ENCODE assay signal across 8 cellular contexts in genomic region chr14:90330203-90331196, GRCh38. TPM values are rescaled to one million over a fixed set of nuclear protein-coding genes. Genes with fewer than 3 reads are reported as not detected.
DNase-seq lines count a peak whose midpoint lies in the region; ATAC-seq and TF ChIP-seq lines count a peak whose summit lies in the region.

No MANE protein-coding gene starts in this region.

- no peak for TF ChIP-seq CTCF in SK-N-SH (IDR thresholded peaks at IDR 0.05)

- no peaks in the 10 kb centered on the region for H3F3A ChIP-seq in SK-N-SH (replicated peaks; ENCODE audit: insufficient read depth)

- ATAC-seq in SK-N-SH treated with all-trans-retinoic acid at 6 μM for 48 hours (no peak), HG02588 (IDR thresholded peaks at IDR 0.05; ENCODE audit: unreplicated experiment) (no peak)
- ATAC-seq in stimulated activated naive CD8-positive, alpha-beta T cell treated with anti-CD3 and anti-CD28 coated beads, Interleukin-15, amount 100 ng/mL, for 72 hours: no peak

- DNase-seq in SK-N-SH: no peak
- no peak for DNase-seq in activated CD4-positive, alpha-beta memory T cell treated with anti-CD3 and anti-CD28 coated beads, Interleukin-2, amount 10 ng/mL, durations not matched to agents 7 days and 5 days
- no peak for DNase-seq in stimulated activated naive CD8-positive, alpha-beta T cell treated with anti-CD3 and anti-CD28 coated beads, Interleukin-15, amount 100 ng/mL, for 72 hours
- no peak for DNase-seq in NCI-H524 (lab: John Stamatoyannopoulos, UW)
- DNase-seq in 8988T: no peak

- peak overlapping the region; percentile 83 for H3K27ac Mint-ChIP-seq in activated CD4-positive, alpha-beta memory T cell treated with anti-CD3 and anti-CD28 coated beads, Interleukin-2, amount 10 ng/mL, durations not matched to agents 7 days and 5 days
- peak overlapping the region; percentile 98 for H3K27ac Mint-ChIP-seq in stimulated activated naive CD8-positive, alpha-beta T cell treated with anti-CD3 and anti-CD28 coated beads, Interleukin-15, amount 100 ng/mL, for 72 hours

- H3K27me3 ChIP-seq in SK-N-SH (ENCODE audit: insufficient read depth) (peaks cover 1% of the 10 kb centered on the region; the same call in 1 of the 2 replicates), iPS-15b (ENCODE audit: control insufficient read depth, insufficient read depth, low read length) (peaks cover 5% of the 10 kb centered on the region)

- H3K27ac ChIP-seq in SK-N-SH (ENCODE audit: low read depth in 2 of 2, low read length in 1 of 2): peak overlapping the region in 1 of 2 experiments; percentile 71; a peak in 2 of 4 replicates

- TF ChIP-seq EP300 in SK-N-SH (IDR thresholded peaks at IDR 0.05; ENCODE audit: borderline replicate concordance in 1 of 2, low read depth in 1 of 2, low read length in 1 of 2): no peak

- H3K36me3 Mint-ChIP-seq in activated CD4-positive, alpha-beta memory T cell treated with anti-CD3 and anti-CD28 coated beads, Interleukin-2, amount 10 ng/mL, durations not matched to agents 7 days and 5 days (ENCODE audit: low read depth): peaks cover 6% of the 10 kb centered on the region

- peak overlapping the region; percentile 96; the same call in 1 of the 2 replicates for H2AFZ ChIP-seq in SK-N-SH (ENCODE audit: low read depth)

- H3K4me3 ChIP-seq in SK-N-SH (ENCODE audit: low read depth in 2 of 2, low read length in 1 of 2) (peak overlapping the region; percentile 62 to 69), iPS-15b (ENCODE audit: low read depth, low read length) (peak overlapping the region; percentile 96)

- H3K9me3 Mint-ChIP-seq in activated CD4-positive, alpha-beta memory T cell treated with anti-CD3 and anti-CD28 coated beads, Interleukin-2, amount 10 ng/mL, durations not matched to agents 7 days and 5 days: no peaks in the 10 kb centered on the region
- no peaks in the 10 kb centered on the region for H3K9me3 Mint-ChIP-seq in stimulated activated naive CD8-positive, alpha-beta T cell treated with anti-CD3 and anti-CD28 coated beads, Interleukin-15, amount 100 ng/mL, for 72 hours

- 93% methylated on average over 15 of the region's 15 CpGs for WGBS in SK-N-SH (ENCODE audit: low lambda C conversion rate)

- POLR2A ChIA-PET in SK-N-SH (lab: Yijun Ruan, JAX): no interaction called here
- POLR2A ChIA-PET in activated CD4-positive, alpha-beta memory T cell treated with anti-CD3 and anti-CD28 coated beads, Interleukin-2, amount 10 ng/mL, durations not matched to agents 7 days and 5 days (lab: Charles Lee): interaction anchor here (0.6 to 2.4 kb wide), 10 partner anchors 12 to 729 kb away, joined by 3 to 33 read pairs (median 3); partner anchors contain the start of genes CALM1 and PSMC1

- H3K4me1 ChIP-seq in SK-N-SH (ENCODE audit: control insufficient read depth in 1 of 2, insufficient read depth in 2 of 2, low read depth in 1 of 2, low read length in 1 of 2): peaks cover 0 to 3% of the 10 kb centered on the region in 2 experiments; a peak in 1 of 4 replicates
- no peaks in the 10 kb centered on the region for H3K4me1 ChIP-seq in iPS-15b (ENCODE audit: control insufficient read depth, insufficient read depth, low read length)

- peaks cover 6% of the 10 kb centered on the region for H3K27me3 Mint-ChIP-seq in activated CD4-positive, alpha-beta memory T cell treated with anti-CD3 and anti-CD28 coated beads, Interleukin-2, amount 10 ng/mL, durations not matched to agents 7 days and 5 days
- H3K27me3 Mint-ChIP-seq in stimulated activated naive CD8-positive, alpha-beta T cell treated with anti-CD3 and anti-CD28 coated beads, Interleukin-15, amount 100 ng/mL, for 72 hours: peaks cover 3% of the 10 kb centered on the region

- H3K4me3 Mint-ChIP-seq in activated CD4-positive, alpha-beta memory T cell treated with anti-CD3 and anti-CD28 coated beads, Interleukin-2, amount 10 ng/mL, durations not matched to agents 7 days and 5 days: peak overlapping the region; percentile 95
- peak overlapping the region; percentile 91 to 97 for H3K4me3 Mint-ChIP-seq in stimulated activated naive CD8-positive, alpha-beta T cell treated with anti-CD3 and anti-CD28 coated beads, Interleukin-15, amount 100 ng/mL, for 72 hours

- peaks cover 25% of the 10 kb centered on the region for H3K4me1 Mint-ChIP-seq in activated CD4-positive, alpha-beta memory T cell treated with anti-CD3 and anti-CD28 coated beads, Interleukin-2, amount 10 ng/mL, durations not matched to agents 7 days and 5 days
- H3K4me1 Mint-ChIP-seq in stimulated activated naive CD8-positive, alpha-beta T cell treated with anti-CD3 and anti-CD28 coated beads, Interleukin-15, amount 100 ng/mL, for 72 hours: peaks cover 28% of the 10 kb centered on the region

- H3K36me3 ChIP-seq in SK-N-SH (replicated peaks in 1 of 2; ENCODE audit: control insufficient read depth in 1 of 2, insufficient read depth in 2 of 2, low read length in 1 of 2) (no peaks in the 10 kb centered on the region), iPS-15b (ENCODE audit: control insufficient read depth, insufficient read depth, low read length) (no peaks in the 10 kb centered on the region)

- no peaks in the 10 kb centered on the region for H4K20me1 ChIP-seq in SK-N-SH (ENCODE audit: insufficient read depth)

- H3K9me3 ChIP-seq in SK-N-SH (no peaks in the 10 kb centered on the region), iPS-15b (ENCODE audit: control insufficient read depth, insufficient read depth, low read length) (no peaks in the 10 kb centered on the region)

- TF ChIP-seq RAD21 in SK-N-SH (IDR thresholded peaks at IDR 0.05; ENCODE audit: low read length): no peak

- peaks cover 56% of the 10 kb centered on the region for H3K79me2 ChIP-seq in SK-N-SH (ENCODE audit: insufficient read depth)

- H3K4me2 ChIP-seq in SK-N-SH: peak overlapping the region; percentile 78

- H3K9me2 ChIP-seq in SK-N-SH: no peaks in the 10 kb centered on the region

- peak overlapping the region; percentile 88 for H3K9ac ChIP-seq in SK-N-SH
- H3K9ac ChIP-seq in iPS-15b (ENCODE audit: low read depth, low read length): peak overlapping the region; percentile 89

- CTCF ChIA-PET in SK-N-SH (lab: Yijun Ruan, JAX): interaction anchor here (1.5 kb wide), 1 partner anchor 29 kb away, joined by 3 read pairs; no protein-coding TSS in a partner anchor
- CTCF ChIA-PET in activated CD4-positive, alpha-beta memory T cell treated with anti-CD3 and anti-CD28 coated beads, Interleukin-2, amount 10 ng/mL, durations not matched to agents 7 days and 5 days (lab: Charles Lee): interaction anchor here (1.0 to 1.6 kb wide), 4 partner anchors 21 to 69 kb away, joined by 3 to 9 read pairs (median 4); no protein-coding TSS in a partner anchor

TF ChIP-seq in SK-N-SH, 30 proteins besides CTCF, POLR2A, EP300 and RAD21:
- TF ChIP-seq TCF12 (IDR thresholded peaks at IDR 0.05) (no peak), CHD2 (IDR thresholded peaks at IDR 0.05; ENCODE audit: low read length, partially characterized antibody) (no peak), GATA2 (CRISPR knock-in tag; IDR thresholded peaks at IDR 0.05) (no peak), RFX5 (IDR thresholded peaks at IDR 0.05; ENCODE audit: low read length) (no peak), SIN3A (IDR thresholded peaks at IDR 0.05; ENCODE audit: borderline replicate concordance, low read depth, low read length) (no peak), SMC3 (IDR thresholded peaks at IDR 0.05; ENCODE audit: low read depth, low read length) (no peak), USF1 (IDR thresholded peaks at IDR 0.05; ENCODE audit: borderline replicate concordance, low read depth) (no peak)
- TF ChIP-seq, protein P1, sequence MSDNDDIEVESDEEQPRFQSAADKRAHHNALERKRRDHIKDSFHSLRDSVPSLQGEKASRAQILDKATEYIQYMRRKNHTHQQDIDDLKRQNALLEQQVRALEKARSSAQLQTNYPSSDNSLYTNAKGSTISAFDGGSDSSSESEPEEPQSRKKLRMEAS (IDR thresholded peaks at IDR 0.05; ENCODE audit: low read depth): no peak
TF ChIP-seq in SK-N-SH: peak in this region for 0.

TF ChIP-seq in SK-N-SH treated with all-trans-retinoic acid at 6 μM for 48 hours, 23 proteins besides CTCF, POLR2A, EP300 and RAD21:
- TF ChIP-seq ZNF565 (CRISPR knock-in tag; conservative IDR thresholded peaks at IDR 0.05; ENCODE audit: low read depth) (no peak), CSDC2 (CRISPR knock-in tag; IDR thresholded peaks at IDR 0.05) (no peak), TCF4 (CRISPR knock-in tag; IDR thresholded peaks at IDR 0.05; ENCODE audit: borderline replicate concordance) (no peak), ZNF8 (CRISPR knock-in tag; IDR thresholded peaks at IDR 0.05) (no peak), ZFP3 (CRISPR knock-in tag; IDR thresholded peaks at IDR 0.05) (no peak), ZC3H10 (CRISPR knock-in tag; IDR thresholded peaks at IDR 0.05) (no peak), ZFP30 (CRISPR knock-in tag; IDR thresholded peaks at IDR 0.05) (no peak), RARB (CRISPR knock-in tag; IDR thresholded peaks at IDR 0.05) (no peak), BACH2 (CRISPR knock-in tag; IDR thresholded peaks at IDR 0.05; ENCODE audit: borderline replicate concordance) (no peak), TOX (CRISPR knock-in tag; IDR thresholded peaks at IDR 0.05; ENCODE audit: borderline replicate concordance) (no peak)

RNA-seq across cellular contexts. Expression of gene NRDE2, which starts 1.2 kb away (rescaled TPM):
- 10.3 and 11.3 TPM in 2 replicates for polyA plus RNA-seq in SK-N-SH (2012; rRNA removed)
- polyA plus RNA-seq in SK-N-SH (2012; cell fraction: cytosol; rRNA removed): 6.1 and 7.6 TPM in 2 replicates
- 30.6 and 31.1 TPM in 2 replicates for polyA plus RNA-seq in SK-N-SH (2012; cell fraction: nucleus; rRNA removed)
- 10 to 100 TPM; 20.3 to 21.7 TPM for total RNA-seq in activated CD4-positive, alpha-beta memory T cell treated with anti-CD3 and anti-CD28 coated beads, Interleukin-2, amount 10 ng/mL, durations not matched to agents 7 days and 5 days
